9 cellular contexts compared by ENCODE assay signal in genomic region chr4:28225005-28225404, GRCh38.
DNase-seq lines count a peak whose midpoint lies in the region; ATAC-seq, FAIRE-seq and TF ChIP-seq lines count a peak whose summit lies in the region.
"Had no signal": no experiment of that assay in that cellular context is flagged by ENCODE, and none has a peak within 500 bp of the region (broad histone marks: within the 10 kb centered on the region; RNA-seq: fewer than 3 reads in every experiment).

No MANE protein-coding gene starts in this region.

- H3K4me1 ChIP-seq in A549 (0 out of 3 replicates have a peak, but pooled peaks cover 3% of the 10 kb centered on the region), Peyer's patch (no peaks in the 10 kb centered on the region)

- H3K4me1 Mint-ChIP-seq in activated naive CD4-positive, alpha-beta T cell treated with anti-CD3 and anti-CD28 coated beads, Interleukin-2, amount 10 ng/mL, durations not matched to agents 7 days and 5 days, result no peaks in the 10 kb centered on the region
- H3K4me1 Mint-ChIP-seq in stimulated activated effector memory CD8-positive, alpha-beta T cell treated with anti-CD3 and anti-CD28 coated beads, Interleukin-12 subunit alpha, Interleukin-12 subunit beta, amount 100 ng/mL, for 72 hours, result no peaks in the 10 kb centered on the region
- no peaks in the 10 kb centered on the region for H3K4me1 Mint-ChIP-seq in activated CD8-positive, alpha-beta memory T cell treated with anti-CD3 and anti-CD28 coated beads, Interleukin-2, amount 10 ng/mL, durations not matched to agents 7 days and 5 days
- H3K4me1 Mint-ChIP-seq: naive B cell had no signal

- H3K4me3 ChIP-seq in A549 (no peak overlapping the region), Peyer's patch (no peak overlapping the region)

- FAIRE-seq in A549 (lab: Jason Lieb, UNC) (no peak), HTR-8/SVneo (lab: Jason Lieb, UNC) (peak; percentile 81)

- no peaks in the 10 kb centered on the region for H3K36me3 ChIP-seq in Peyer's patch

- POLR2A ChIA-PET in A549 (lab: Yijun Ruan, JAX), result no interaction called here

- TF ChIP-seq RAD21 in A549 (conservative IDR thresholded peaks at IDR 0.05 in 1 of 2, IDR thresholded peaks at IDR 0.05 in 1 of 2), result peak; percentile 58 to 73

- no peaks in the 10 kb centered on the region for H3K27me3 ChIP-seq in Peyer's patch

- TF ChIP-seq EP300 in A549 (IDR thresholded peaks at IDR 0.05), result no peak

- H3K27ac Mint-ChIP-seq in activated naive CD4-positive, alpha-beta T cell treated with anti-CD3 and anti-CD28 coated beads, Interleukin-2, amount 10 ng/mL, durations not matched to agents 7 days and 5 days, result no peak overlapping the region
- no peak overlapping the region for H3K27ac Mint-ChIP-seq in stimulated activated effector memory CD8-positive, alpha-beta T cell treated with anti-CD3 and anti-CD28 coated beads, Interleukin-12 subunit alpha, Interleukin-12 subunit beta, amount 100 ng/mL, for 72 hours
- no peak overlapping the region for H3K27ac Mint-ChIP-seq in activated CD8-positive, alpha-beta memory T cell treated with anti-CD3 and anti-CD28 coated beads, Interleukin-2, amount 10 ng/mL, durations not matched to agents 7 days and 5 days
- H3K27ac Mint-ChIP-seq: naive B cell had no signal

- no peak overlapping the region for H3K4me3 Mint-ChIP-seq in activated naive CD4-positive, alpha-beta T cell treated with anti-CD3 and anti-CD28 coated beads, Interleukin-2, amount 10 ng/mL, durations not matched to agents 7 days and 5 days
- H3K4me3 Mint-ChIP-seq in stimulated activated effector memory CD8-positive, alpha-beta T cell treated with anti-CD3 and anti-CD28 coated beads, Interleukin-12 subunit alpha, Interleukin-12 subunit beta, amount 100 ng/mL, for 72 hours, result no peak overlapping the region
- no peak overlapping the region for H3K4me3 Mint-ChIP-seq in activated CD8-positive, alpha-beta memory T cell treated with anti-CD3 and anti-CD28 coated beads, Interleukin-2, amount 10 ng/mL, durations not matched to agents 7 days and 5 days
- H3K4me3 Mint-ChIP-seq: naive B cell had no signal

- 23% methylated on average over 1 of the region's 1 CpG for WGBS in A549 (ENCODE audit: missing lambda C conversion rate)

- DNase-seq in A549 (ENCODE audit: low read depth in 1 of 2, low spot score in 1 of 2) (peak; percentile 3 to 60), HTR-8/SVneo (ENCODE audit: insufficient read length, low spot score) (peak; percentile 17), iPS DF 4.7 (ENCODE audit: extremely low read depth, low spot score) (peak; percentile 16), Peyer's patch (no peak)
- no peak for DNase-seq in activated naive CD4-positive, alpha-beta T cell treated with anti-CD3 and anti-CD28 coated beads, Interleukin-2, amount 10 ng/mL, durations not matched to agents 7 days and 5 days
- DNase-seq in stimulated activated effector memory CD8-positive, alpha-beta T cell treated with anti-CD3 and anti-CD28 coated beads, Interleukin-12 subunit alpha, Interleukin-12 subunit beta, amount 100 ng/mL, for 72 hours (ENCODE audit: low spot score in 2 of 2), result no peak
- no peak for DNase-seq in activated CD8-positive, alpha-beta memory T cell treated with anti-CD3 and anti-CD28 coated beads, Interleukin-2, amount 10 ng/mL, durations not matched to agents 7 days and 5 days
- DNase-seq: naive B cell had no signal

- no peak overlapping the region for H3K4me2 ChIP-seq in A549

- CTCF ChIA-PET in A549 (lab: Yijun Ruan, JAX), result no interaction called here
- CTCF ChIA-PET in activated naive CD4-positive, alpha-beta T cell treated with anti-CD3 and anti-CD28 coated beads, Interleukin-2, amount 10 ng/mL, durations not matched to agents 7 days and 5 days (lab: Charles Lee), result no interaction called here
- CTCF ChIA-PET in activated CD8-positive, alpha-beta memory T cell treated with anti-CD3 and anti-CD28 coated beads, Interleukin-2, amount 10 ng/mL, durations not matched to agents 7 days and 5 days (lab: Charles Lee), result no interaction called here

- no peaks in the 10 kb centered on the region for H3K9me3 Mint-ChIP-seq in activated naive CD4-positive, alpha-beta T cell treated with anti-CD3 and anti-CD28 coated beads, Interleukin-2, amount 10 ng/mL, durations not matched to agents 7 days and 5 days
- H3K9me3 Mint-ChIP-seq in stimulated activated effector memory CD8-positive, alpha-beta T cell treated with anti-CD3 and anti-CD28 coated beads, Interleukin-12 subunit alpha, Interleukin-12 subunit beta, amount 100 ng/mL, for 72 hours, result peaks cover 8% of the 10 kb centered on the region
- no peaks in the 10 kb centered on the region for H3K9me3 Mint-ChIP-seq in activated CD8-positive, alpha-beta memory T cell treated with anti-CD3 and anti-CD28 coated beads, Interleukin-2, amount 10 ng/mL, durations not matched to agents 7 days and 5 days (ENCODE audit: low read depth)

- H3K36me3 Mint-ChIP-seq in activated naive CD4-positive, alpha-beta T cell treated with anti-CD3 and anti-CD28 coated beads, Interleukin-2, amount 10 ng/mL, durations not matched to agents 7 days and 5 days, result no peaks in the 10 kb centered on the region
- H3K36me3 Mint-ChIP-seq in stimulated activated effector memory CD8-positive, alpha-beta T cell treated with anti-CD3 and anti-CD28 coated beads, Interleukin-12 subunit alpha, Interleukin-12 subunit beta, amount 100 ng/mL, for 72 hours, result no peaks in the 10 kb centered on the region
- no peaks in the 10 kb centered on the region for H3K36me3 Mint-ChIP-seq in activated CD8-positive, alpha-beta memory T cell treated with anti-CD3 and anti-CD28 coated beads, Interleukin-2, amount 10 ng/mL, durations not matched to agents 7 days and 5 days
- H3K36me3 Mint-ChIP-seq: naive B cell had no signal

- H3K9me3 ChIP-seq in A549 (no peaks in the 10 kb centered on the region), Peyer's patch (no peaks in the 10 kb centered on the region)

- TF ChIP-seq POLR2A in A549 (IDR thresholded peaks at IDR 0.05; ENCODE audit: low read length) (no peak), Peyer's patch (IDR thresholded peaks at IDR 0.05) (no peak)

- H3K27ac ChIP-seq in A549 (no peak overlapping the region), Peyer's patch (no peak overlapping the region)

- ATAC-seq in A549, result peak; percentile 87 to 90; a peak in 5 of 6 replicates
- peak; percentile 96 for ATAC-seq in SK-N-SH treated with all-trans-retinoic acid at 6 μM for 48 hours
- ATAC-seq in stimulated activated effector memory CD8-positive, alpha-beta T cell treated with anti-CD3 and anti-CD28 coated beads, Interleukin-12 subunit alpha, Interleukin-12 subunit beta, amount 100 ng/mL, for 72 hours, result no peak
- ATAC-seq in activated CD8-positive, alpha-beta memory T cell treated with anti-CD3 and anti-CD28 coated beads, Interleukin-2, amount 10 ng/mL, durations not matched to agents 7 days and 5 days, result no peak

- H3K27me3 Mint-ChIP-seq in activated naive CD4-positive, alpha-beta T cell treated with anti-CD3 and anti-CD28 coated beads, Interleukin-2, amount 10 ng/mL, durations not matched to agents 7 days and 5 days, result no peaks in the 10 kb centered on the region
- H3K27me3 Mint-ChIP-seq in activated CD8-positive, alpha-beta memory T cell treated with anti-CD3 and anti-CD28 coated beads, Interleukin-2, amount 10 ng/mL, durations not matched to agents 7 days and 5 days, result no peaks in the 10 kb centered on the region
- H3K27me3 Mint-ChIP-seq: naive B cell had no signal

- TF ChIP-seq CTCF in A549 (IDR thresholded peaks at IDR 0.05) (peak; percentile 31; the same call in 1 of the 3 replicates), Peyer's patch (IDR thresholded peaks at IDR 0.05) (no peak)

TF ChIP-seq in A549, 52 proteins besides CTCF, POLR2A, EP300 and RAD21:
- TF ChIP-seq SMC3 (IDR thresholded peaks at IDR 0.05), result peak; percentile 46
- no peak for TF ChIP-seq CHD2 (IDR thresholded peaks at IDR 0.05; ENCODE audit: low read length, partially characterized antibody)
- no peak for TF ChIP-seq HES2 (IDR thresholded peaks at IDR 0.05)
- TF ChIP-seq EHF (CRISPR knock-in tag; IDR thresholded peaks at IDR 0.05), result no peak
- no peak for TF ChIP-seq TFCP2L1 (CRISPR knock-in tag; IDR thresholded peaks at IDR 0.05)
- TF ChIP-seq KDM1A (IDR thresholded peaks at IDR 0.05; ENCODE audit: low read depth), result no peak
- TF ChIP-seq HDAC2 (IDR thresholded peaks at IDR 0.05), result no peak

TF ChIP-seq in SK-N-SH treated with all-trans-retinoic acid at 6 μM for 48 hours, 23 proteins besides CTCF, POLR2A, EP300 and RAD21 (continues in another document):
- no peak for TF ChIP-seq CREB5 (CRISPR knock-in tag; IDR thresholded peaks at IDR 0.05; ENCODE audit: low read depth)
- no peak for TF ChIP-seq ARNTL (CRISPR knock-in tag; IDR thresholded peaks at IDR 0.05; ENCODE audit: borderline replicate concordance, low read depth)
- no peak for TF ChIP-seq PPARA (CRISPR knock-in tag; IDR thresholded peaks at IDR 0.05; ENCODE audit: borderline replicate concordance)
- no peak for TF ChIP-seq ZNF565 (CRISPR knock-in tag; conservative IDR thresholded peaks at IDR 0.05; ENCODE audit: low read depth)
- TF ChIP-seq GLIS3 (CRISPR knock-in tag; IDR thresholded peaks at IDR 0.05), result no peak
- TF ChIP-seq PATZ1 (CRISPR knock-in tag; IDR thresholded peaks at IDR 0.05; ENCODE audit: borderline replicate concordance), result no peak

Comparison
In these comparisons a context has a peak if more than half of its experiments do, and no peak if none do; other contexts are left out.
1. ATAC-seq: peak in A549 (2 of 2) and SK-N-SH treated with all-trans-retinoic acid at 6 μM for 48 hours (single experiment); none in stimulated activated effector memory CD8-positive, alpha-beta T cell treated with anti-CD3 and anti-CD28 coated beads, Interleukin-12 subunit alpha, Interleukin-12 subunit beta, amount 100 ng/mL, for 72 hours (single experiment) and activated CD8-positive, alpha-beta memory T cell treated with anti-CD3 and anti-CD28 coated beads, Interleukin-2, amount 10 ng/mL, durations not matched to agents 7 days and 5 days (single experiment).
2. DNase-seq: peak in A549 (2 of 2), HTR-8/SVneo (single experiment) and iPS DF 4.7 (single experiment); none in activated naive CD4-positive, alpha-beta T cell treated with anti-CD3 and anti-CD28 coated beads, Interleukin-2, amount 10 ng/mL, durations not matched to agents 7 days and 5 days (single experiment), stimulated activated effector memory CD8-positive, alpha-beta T cell treated with anti-CD3 and anti-CD28 coated beads, Interleukin-12 subunit alpha, Interleukin-12 subunit beta, amount 100 ng/mL, for 72 hours (0 of 2), activated CD8-positive, alpha-beta memory T cell treated with anti-CD3 and anti-CD28 coated beads, Interleukin-2, amount 10 ng/mL, durations not matched to agents 7 days and 5 days (single experiment) and Peyer's patch (0 of 3).